In the genomic region with DNA sequence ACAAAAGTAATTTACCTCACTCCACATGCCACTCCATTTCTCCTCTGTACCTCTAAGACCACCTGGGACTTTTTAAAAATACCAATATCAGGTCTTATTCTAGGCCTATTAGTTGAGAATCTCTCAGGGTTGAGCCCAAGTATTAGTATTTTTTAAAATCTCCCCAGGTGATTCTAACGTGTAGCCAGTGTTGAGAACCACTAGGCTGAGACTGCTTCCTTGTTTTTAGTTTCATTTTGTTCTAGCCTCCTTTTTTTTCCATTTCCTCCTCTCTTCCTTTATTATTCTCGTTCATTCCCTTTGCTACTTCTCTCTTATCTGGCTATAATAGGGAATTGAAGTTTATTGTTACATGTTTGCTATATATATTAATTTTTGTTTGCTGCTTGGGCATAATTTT, we compare ENCODE assay signal across 16 cellular contexts.
DNase-seq lines count a peak whose midpoint lies in the region; ATAC-seq, FAIRE-seq and TF ChIP-seq lines count a peak whose summit lies in the region.
"Had no signal": no experiment of that assay in that cellular context is flagged by ENCODE, and none has a peak within 500 bp of the region (broad histone marks: within the 10 kb centered on the region; RNA-seq: fewer than 3 reads in every experiment).

No MANE protein-coding gene starts in this region.

- H3K4me1 ChIP-seq in Loucy (ENCODE audit: insufficient read depth, low read length, poor library complexity, severe bottlenecking) (peaks cover 70% of the 10 kb centered on the region), small intestine (ENCODE audit: control insufficient read depth in 2 of 2, insufficient read depth in 1 of 2, low read depth in 1 of 2, low read length in 1 of 2) (no peaks in the 10 kb centered on the region), esophagus muscularis mucosa (no peaks in the 10 kb centered on the region), tibial artery (no peaks in the 10 kb centered on the region)

- peak overlapping the region; percentile 75 for H3K27ac Mint-ChIP-seq in activated CD4-positive, alpha-beta T cell treated with anti-CD3 and anti-CD28 coated beads for 36 hours
- peak overlapping the region; percentile 37 for H3K27ac Mint-ChIP-seq in activated T-helper 17 cell treated with anti-CD3 and anti-CD28 coated beads, Interleukin-2, amount 50 U/mL, for 72 hours

- H3K9me3 Mint-ChIP-seq in activated CD4-positive, alpha-beta T cell treated with anti-CD3 and anti-CD28 coated beads for 36 hours (ENCODE audit: low read depth), result no peaks in the 10 kb centered on the region
- H3K9me3 Mint-ChIP-seq in activated T-helper 17 cell treated with anti-CD3 and anti-CD28 coated beads, Interleukin-2, amount 50 U/mL, for 72 hours, result no peaks in the 10 kb centered on the region

- H3K9me3 ChIP-seq in Loucy (ENCODE audit: insufficient read depth, low read depth, low read length) (no peaks in the 10 kb centered on the region), small intestine (ENCODE audit: control insufficient read depth, low read depth) (no peaks in the 10 kb centered on the region), esophagus muscularis mucosa (no peaks in the 10 kb centered on the region), tibial artery (no peaks in the 10 kb centered on the region)
- H3K9me3 ChIP-seq: MG63, transverse colon had no signal

- no peaks in the 10 kb centered on the region for H3K36me3 Mint-ChIP-seq in activated CD4-positive, alpha-beta T cell treated with anti-CD3 and anti-CD28 coated beads for 36 hours (ENCODE audit: low read depth)
- H3K36me3 Mint-ChIP-seq in activated T-helper 17 cell treated with anti-CD3 and anti-CD28 coated beads, Interleukin-2, amount 50 U/mL, for 72 hours (ENCODE audit: low read depth), result no peaks in the 10 kb centered on the region

- H3K9ac ChIP-seq in Loucy (ENCODE audit: low read depth, low read length, poor library complexity, severe bottlenecking), result peak overlapping the region; percentile 64
- H3K9ac ChIP-seq: GM23248 had no signal

- FAIRE-seq in small intestine (lab: Jason Lieb, UNC), result no peak
- FAIRE-seq: bronchial epithelial cell had no signal

- no peak overlapping the region for H3K27ac ChIP-seq in small intestine (ENCODE audit: low read depth in 1 of 2, low read length in 1 of 2)
- no peak overlapping the region for H3K27ac ChIP-seq in esophagus muscularis mucosa (replicated peaks in 1 of 4)
- no peak overlapping the region for H3K27ac ChIP-seq in tibial artery
- H3K27ac ChIP-seq: GM23248 had no signal

- H3K4me3 Mint-ChIP-seq in activated CD4-positive, alpha-beta T cell treated with anti-CD3 and anti-CD28 coated beads for 36 hours, result peak overlapping the region; percentile 18
- H3K4me3 Mint-ChIP-seq in activated T-helper 17 cell treated with anti-CD3 and anti-CD28 coated beads, Interleukin-2, amount 50 U/mL, for 72 hours, result peak overlapping the region; percentile 55

- TF ChIP-seq POLR2A in esophagus muscularis mucosa (IDR thresholded peaks at IDR 0.05; ENCODE audit: low read depth), result no peak

- CTCF ChIA-PET in activated CD4-positive, alpha-beta T cell treated with anti-CD3 and anti-CD28 coated beads for 36 hours (lab: Charles Lee), result interaction anchor here (0.6 to 1.4 kb wide), 3 partner anchors 14 to 24 kb away, joined by 3 to 4 read pairs (median 4); no protein-coding TSS in a partner anchor

- TF ChIP-seq CTCF in Loucy (conservative IDR thresholded peaks at IDR 0.05; ENCODE audit: low read length) (no peak), esophagus muscularis mucosa (IDR thresholded peaks at IDR 0.05) (no peak), tibial artery (IDR thresholded peaks at IDR 0.05) (no peak)

- H3K4me1 Mint-ChIP-seq in activated CD4-positive, alpha-beta T cell treated with anti-CD3 and anti-CD28 coated beads for 36 hours, result peaks cover 34% of the 10 kb centered on the region
- H3K4me1 Mint-ChIP-seq in activated T-helper 17 cell treated with anti-CD3 and anti-CD28 coated beads, Interleukin-2, amount 50 U/mL, for 72 hours, result peaks cover 23% of the 10 kb centered on the region

- no peaks in the 10 kb centered on the region for H3K36me3 ChIP-seq in Loucy (ENCODE audit: insufficient read depth, low read length)
- H3K36me3 ChIP-seq in small intestine (ENCODE audit: control insufficient read depth in 2 of 2, insufficient read depth in 2 of 2, low read length in 2 of 2), result no peaks in the 10 kb centered on the region
- H3K36me3 ChIP-seq in esophagus muscularis mucosa, result no peaks in the 10 kb centered on the region
- no peaks in the 10 kb centered on the region for H3K36me3 ChIP-seq in tibial artery
- H3K36me3 ChIP-seq: MG63, transverse colon had no signal

- intact Hi-C loops in activated CD4-positive, alpha-beta T cell treated with anti-CD3 and anti-CD28 coated beads for 36 hours (cut with DNase I, micrococcal nuclease), result no loop called here
- intact Hi-C loops in esophagus muscularis mucosa (cut with DNase I) (no loop called here), tibial artery (cut with DNase I; ENCODE audit: low total_unique reads) (no loop called here)

- H3K27me3 ChIP-seq in Loucy (ENCODE audit: insufficient read depth, low read length, poor library complexity, severe bottlenecking) (no peaks in the 10 kb centered on the region), small intestine (ENCODE audit: control insufficient read depth in 2 of 2, insufficient read depth in 2 of 2, low read length in 2 of 2) (no peaks in the 10 kb centered on the region), esophagus muscularis mucosa (no peaks in the 10 kb centered on the region), tibial artery (no peaks in the 10 kb centered on the region)
- H3K27me3 ChIP-seq: MG63, transverse colon had no signal

- H3K27me3 Mint-ChIP-seq in activated CD4-positive, alpha-beta T cell treated with anti-CD3 and anti-CD28 coated beads for 36 hours, result no peaks in the 10 kb centered on the region
- no peaks in the 10 kb centered on the region for H3K27me3 Mint-ChIP-seq in activated T-helper 17 cell treated with anti-CD3 and anti-CD28 coated beads, Interleukin-2, amount 50 U/mL, for 72 hours

- H3K4me3 ChIP-seq in Loucy (ENCODE audit: low read length, poor library complexity, severe bottlenecking) (peak overlapping the region; percentile 63), small intestine (ENCODE audit: low read depth in 1 of 2, low read length in 2 of 2) (no peak overlapping the region), esophagus muscularis mucosa (no peak overlapping the region), tibial artery (no peak overlapping the region)
- H3K4me3 ChIP-seq: GM23248, MG63, skin epidermis, transverse colon had no signal

- H3K4me2 ChIP-seq in Loucy (ENCODE audit: low read depth, low read length, poor library complexity, severe bottlenecking), result peak overlapping the region; percentile 79

- no peak for TF ChIP-seq EP300 in esophagus muscularis mucosa (IDR thresholded peaks at IDR 0.05)

- 9 to 17% (median 11%) methylated on average over 2 of the region's 2 CpGs for WGBS in small intestine, 3 donors
- WGBS in esophagus muscularis mucosa, result 62% methylated on average over 2 of the region's 2 CpGs

- POLR2A ChIA-PET in activated CD4-positive, alpha-beta T cell treated with anti-CD3 and anti-CD28 coated beads for 36 hours (lab: Charles Lee), result no interaction called here

- no peaks in the 10 kb centered on the region for H3K9me2 ChIP-seq in Loucy (replicated peaks; ENCODE audit: low read depth, low read length)

- no peak for DNase-seq in activated CD4-positive, alpha-beta T cell treated with anti-CD3 and anti-CD28 coated beads for 36 hours
- no peak for DNase-seq in activated CD4-positive, alpha-beta T cell treated with anti-CD3 and anti-CD28 coated beads for 1 hour
- DNase-seq in small intestine (peak; percentile 35), esophagus muscularis mucosa (ENCODE audit: extremely low spot score) (no peak), tibial artery (no peak)
- DNase-seq: activated CD8-positive, alpha-beta memory T cell treated with anti-CD3 and anti-CD28 coated beads, Interleukin-2, amount 50 U/mL, for 4 hours; GM23248; hypothalamus; MG63; T-helper 9 cell; transverse colon had no signal

- ATAC-seq in activated CD4-positive, alpha-beta T cell treated with anti-CD3 and anti-CD28 coated beads for 36 hours, result peak; percentile 31
- no peak for ATAC-seq in activated T-helper 17 cell treated with anti-CD3 and anti-CD28 coated beads, Interleukin-2, amount 50 U/mL, for 72 hours (replicated peaks)
- no peak for ATAC-seq in HG03354 (IDR thresholded peaks at IDR 0.05; ENCODE audit: poor library complexity, severe bottlenecking, unreplicated experiment)

- H3F3A ChIP-seq in Loucy (ENCODE audit: low read depth), result no peaks in the 10 kb centered on the region

- no peaks in the 10 kb centered on the region for H4K20me1 ChIP-seq in Loucy (ENCODE audit: insufficient read depth, low read length, poor library complexity, severe bottlenecking)

- H3K79me2 ChIP-seq in Loucy (ENCODE audit: insufficient read depth, low read length), result no peaks in the 10 kb centered on the region

- H2AFZ ChIP-seq in Loucy (ENCODE audit: low read length), result peak overlapping the region; percentile 83
- H2AFZ ChIP-seq: GM23248 had no signal
